In genomic region chr2:179393481-179393880, GRCh38 we compare ENCODE assay signal across 19 cellular contexts.
"Had no signal": no experiment of that assay in that cellular context is flagged by ENCODE, and none has a peak within 500 bp of the region (broad histone marks: within the 10 kb centered on the region; RNA-seq: fewer than 3 reads in every experiment).

No MANE protein-coding gene starts in this region.

- H3K9me3 Mint-ChIP-seq: activated CD4-positive, alpha-beta memory T cell treated with anti-CD3 and anti-CD28 coated beads for 36 hours; activated naive CD4-positive, alpha-beta T cell treated with anti-CD3 and anti-CD28 coated beads, Interleukin-2, amount 50 U/mL, for 24 hours; natural killer cell treated with Interleukin-12 subunit alpha and Interleukin-12 subunit beta and Interleukin-15 and Interleukin-18, amount 100 ng/mL, for 72 hours; type B pancreatic cell had no signal

- ATAC-seq: left ventricle myocardium superior; natural killer cell treated with Interleukin-12 subunit alpha and Interleukin-12 subunit beta and Interleukin-15 and Interleukin-18, amount 100 ng/mL, for 72 hours; stimulated activated naive B cell treated with anti-CD40 and anti-IgM and Interleukin-4, amounts not matched to agents 10 μg/mL and 1 μg/mL and 100 μg/mL, for 72 hours had no signal

- DNase-seq: activated CD4-positive, alpha-beta memory T cell treated with anti-CD3 and anti-CD28 coated beads for 36 hours; activated CD4-positive, alpha-beta T cell treated with anti-CD3 and anti-CD28 coated beads for 48 hours; activated T-cell treated with anti-CD3 and anti-CD28 coated beads, Interleukin-2, amount 50 U/mL, for 48 hours; effector CD4-positive, alpha-beta T cell; foreskin melanocyte; hippocampal formation; left ventricle myocardium superior; midbrain; retina; sigmoid colon; stimulated activated CD4-positive, alpha-beta T cell treated with anti-CD3 and anti-CD28 coated beads, Interleukin-2, amount 100 ng/mL, for 48 hours; stimulated activated CD8-positive, alpha-beta memory T cell treated with anti-CD3 and anti-CD28 coated beads, Interleukin-4, amount 100 ng/mL, for 48 hours; stimulated activated naive B cell treated with anti-CD40 and anti-IgM and Interleukin-4, amounts not matched to agents 10 μg/mL and 1 μg/mL and 100 μg/mL, for 72 hours had no signal

- H3K27me3 Mint-ChIP-seq: activated CD4-positive, alpha-beta memory T cell treated with anti-CD3 and anti-CD28 coated beads for 36 hours; activated naive CD4-positive, alpha-beta T cell treated with anti-CD3 and anti-CD28 coated beads, Interleukin-2, amount 50 U/mL, for 24 hours; progenitor cell of endocrine pancreas; stimulated activated naive B cell treated with anti-CD40 and anti-IgM and Interleukin-4, amounts not matched to agents 10 μg/mL and 1 μg/mL and 100 μg/mL, for 72 hours; type B pancreatic cell had no signal

- H3K4me1 ChIP-seq: ascending aorta, sigmoid colon had no signal

- H3K27ac ChIP-seq: ascending aorta, sigmoid colon, thoracic aorta had no signal

- H3K36me3 ChIP-seq: ascending aorta, sigmoid colon, thoracic aorta had no signal

- H3K9me3 ChIP-seq: ascending aorta, sigmoid colon, thoracic aorta had no signal

- H3K4me3 ChIP-seq: ascending aorta, sigmoid colon, thoracic aorta had no signal

- H3K4me3 Mint-ChIP-seq: activated CD4-positive, alpha-beta memory T cell treated with anti-CD3 and anti-CD28 coated beads for 36 hours; activated naive CD4-positive, alpha-beta T cell treated with anti-CD3 and anti-CD28 coated beads, Interleukin-2, amount 50 U/mL, for 24 hours; natural killer cell treated with Interleukin-12 subunit alpha and Interleukin-12 subunit beta and Interleukin-15 and Interleukin-18, amount 100 ng/mL, for 72 hours; stimulated activated naive B cell treated with anti-CD40 and anti-IgM and Interleukin-4, amounts not matched to agents 10 μg/mL and 1 μg/mL and 100 μg/mL, for 72 hours; type B pancreatic cell had no signal

- H3K27ac Mint-ChIP-seq: activated CD4-positive, alpha-beta memory T cell treated with anti-CD3 and anti-CD28 coated beads for 36 hours; activated naive CD4-positive, alpha-beta T cell treated with anti-CD3 and anti-CD28 coated beads, Interleukin-2, amount 50 U/mL, for 24 hours; natural killer cell treated with Interleukin-12 subunit alpha and Interleukin-12 subunit beta and Interleukin-15 and Interleukin-18, amount 100 ng/mL, for 72 hours; progenitor cell of endocrine pancreas; stimulated activated naive B cell treated with anti-CD40 and anti-IgM and Interleukin-4, amounts not matched to agents 10 μg/mL and 1 μg/mL and 100 μg/mL, for 72 hours; type B pancreatic cell had no signal

- H3K27me3 ChIP-seq: ascending aorta, sigmoid colon had no signal

- H3K36me3 Mint-ChIP-seq: activated CD4-positive, alpha-beta memory T cell treated with anti-CD3 and anti-CD28 coated beads for 36 hours; activated naive CD4-positive, alpha-beta T cell treated with anti-CD3 and anti-CD28 coated beads, Interleukin-2, amount 50 U/mL, for 24 hours; natural killer cell treated with Interleukin-12 subunit alpha and Interleukin-12 subunit beta and Interleukin-15 and Interleukin-18, amount 100 ng/mL, for 72 hours; stimulated activated naive B cell treated with anti-CD40 and anti-IgM and Interleukin-4, amounts not matched to agents 10 μg/mL and 1 μg/mL and 100 μg/mL, for 72 hours; type B pancreatic cell had no signal

- H3K4me1 Mint-ChIP-seq: activated naive CD4-positive, alpha-beta T cell treated with anti-CD3 and anti-CD28 coated beads, Interleukin-2, amount 50 U/mL, for 24 hours; stimulated activated naive B cell treated with anti-CD40 and anti-IgM and Interleukin-4, amounts not matched to agents 10 μg/mL and 1 μg/mL and 100 μg/mL, for 72 hours had no signal
